1 cellular context compared by ENCODE assay signal in the genomic region with DNA sequence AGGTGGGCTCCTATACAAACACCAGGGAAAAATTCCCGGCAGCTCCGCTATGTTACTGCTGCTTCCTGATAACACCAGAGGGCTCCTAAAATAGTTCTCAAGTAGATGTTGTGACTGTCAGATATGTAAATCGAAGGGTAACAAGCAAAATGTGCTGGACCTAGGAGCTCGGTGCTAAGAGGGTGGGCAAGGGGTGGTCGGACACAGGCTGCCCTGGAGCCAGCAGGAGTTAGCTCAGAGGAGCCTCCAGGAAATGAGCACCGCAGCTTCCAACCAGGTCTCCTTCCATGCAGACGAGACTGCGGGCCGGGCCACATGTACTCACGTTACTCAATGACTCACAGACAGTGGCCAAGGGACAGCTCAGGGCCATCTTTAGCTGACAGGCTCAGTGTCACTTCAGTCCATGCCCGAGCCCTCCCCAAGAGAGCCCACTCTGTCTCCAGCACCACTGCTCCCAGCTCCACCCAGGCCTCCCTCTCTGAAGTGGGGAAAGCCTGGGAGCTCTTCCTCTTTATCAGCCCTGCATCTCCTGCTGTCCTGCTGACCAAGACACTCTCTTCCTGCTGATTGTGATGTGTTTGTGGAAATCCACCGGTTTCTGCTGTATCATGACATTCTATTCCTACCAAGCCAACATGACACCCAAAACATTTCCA.
TF ChIP-seq lines count a peak whose summit lies in the region.

No MANE protein-coding gene starts in this region.

TF ChIP-seq in K562, 482 proteins besides CTCF, POLR2A, EP300 and RAD21 (continued from another document and continues in another):
- TF ChIP-seq SRSF3 (IDR thresholded peaks at IDR 0.05; ENCODE audit: insufficient read depth, low read length) (no peak), CREBBP (IDR thresholded peaks at IDR 0.05; ENCODE audit: low read depth, low read length) (no peak), KLF13 (tag; IDR thresholded peaks at IDR 0.05; ENCODE audit: borderline replicate concordance, low read depth) (no peak), RERE (CRISPR knock-in tag; IDR thresholded peaks at IDR 0.05; ENCODE audit: borderline replicate concordance) (no peak), HDAC8 (tag; IDR thresholded peaks at IDR 0.05) (no peak), FOXM1 (IDR thresholded peaks at IDR 0.05; ENCODE audit: low read depth) (no peak), FOXM1 (CRISPR knock-in tag; IDR thresholded peaks at IDR 0.05; ENCODE audit: low read depth) (no peak), CBFB (CRISPR knock-in tag; IDR thresholded peaks at IDR 0.05) (no peak), MCM3 (IDR thresholded peaks at IDR 0.05) (no peak), ZBTB40 (IDR thresholded peaks at IDR 0.05) (no peak), ZBTB40 (CRISPR knock-in tag; IDR thresholded peaks at IDR 0.05) (no peak), ZNF175 (CRISPR knock-in tag; IDR thresholded peaks at IDR 0.05; ENCODE audit: low read depth) (peak; percentile 96), L3MBTL2 (IDR thresholded peaks at IDR 0.05) (peak; percentile 95)
- TF ChIP-seq, protein P1, sequence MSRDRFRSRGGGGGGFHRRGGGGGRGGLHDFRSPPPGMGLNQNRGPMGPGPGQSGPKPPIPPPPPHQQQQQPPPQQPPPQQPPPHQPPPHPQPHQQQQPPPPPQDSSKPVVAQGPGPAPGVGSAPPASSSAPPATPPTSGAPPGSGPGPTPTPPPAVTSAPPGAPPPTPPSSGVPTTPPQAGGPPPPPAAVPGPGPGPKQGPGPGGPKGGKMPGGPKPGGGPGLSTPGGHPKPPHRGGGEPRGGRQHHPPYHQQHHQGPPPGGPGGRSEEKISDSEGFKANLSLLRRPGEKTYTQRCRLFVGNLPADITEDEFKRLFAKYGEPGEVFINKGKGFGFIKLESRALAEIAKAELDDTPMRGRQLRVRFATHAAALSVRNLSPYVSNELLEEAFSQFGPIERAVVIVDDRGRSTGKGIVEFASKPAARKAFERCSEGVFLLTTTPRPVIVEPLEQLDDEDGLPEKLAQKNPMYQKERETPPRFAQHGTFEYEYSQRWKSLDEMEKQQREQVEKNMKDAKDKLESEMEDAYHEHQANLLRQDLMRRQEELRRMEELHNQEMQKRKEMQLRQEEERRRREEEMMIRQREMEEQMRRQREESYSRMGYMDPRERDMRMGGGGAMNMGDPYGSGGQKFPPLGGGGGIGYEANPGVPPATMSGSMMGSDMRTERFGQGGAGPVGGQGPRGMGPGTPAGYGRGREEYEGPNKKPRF (IDR thresholded peaks at IDR 0.05; ENCODE audit: low read depth, low read length): no peak
- TF ChIP-seq, protein P2, sequence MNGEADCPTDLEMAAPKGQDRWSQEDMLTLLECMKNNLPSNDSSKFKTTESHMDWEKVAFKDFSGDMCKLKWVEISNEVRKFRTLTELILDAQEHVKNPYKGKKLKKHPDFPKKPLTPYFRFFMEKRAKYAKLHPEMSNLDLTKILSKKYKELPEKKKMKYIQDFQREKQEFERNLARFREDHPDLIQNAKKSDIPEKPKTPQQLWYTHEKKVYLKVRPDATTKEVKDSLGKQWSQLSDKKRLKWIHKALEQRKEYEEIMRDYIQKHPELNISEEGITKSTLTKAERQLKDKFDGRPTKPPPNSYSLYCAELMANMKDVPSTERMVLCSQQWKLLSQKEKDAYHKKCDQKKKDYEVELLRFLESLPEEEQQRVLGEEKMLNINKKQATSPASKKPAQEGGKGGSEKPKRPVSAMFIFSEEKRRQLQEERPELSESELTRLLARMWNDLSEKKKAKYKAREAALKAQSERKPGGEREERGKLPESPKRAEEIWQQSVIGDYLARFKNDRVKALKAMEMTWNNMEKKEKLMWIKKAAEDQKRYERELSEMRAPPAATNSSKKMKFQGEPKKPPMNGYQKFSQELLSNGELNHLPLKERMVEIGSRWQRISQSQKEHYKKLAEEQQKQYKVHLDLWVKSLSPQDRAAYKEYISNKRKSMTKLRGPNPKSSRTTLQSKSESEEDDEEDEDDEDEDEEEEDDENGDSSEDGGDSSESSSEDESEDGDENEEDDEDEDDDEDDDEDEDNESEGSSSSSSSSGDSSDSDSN (IDR thresholded peaks at IDR 0.05; ENCODE audit: borderline replicate concordance in 1 of 2, low read depth in 2 of 2, low read length in 2 of 2): 0 out of 4 replicates have a peak, but pooled peaks of 1 of the 2 experiments have one; percentile 16
- TF ChIP-seq, protein P3, sequence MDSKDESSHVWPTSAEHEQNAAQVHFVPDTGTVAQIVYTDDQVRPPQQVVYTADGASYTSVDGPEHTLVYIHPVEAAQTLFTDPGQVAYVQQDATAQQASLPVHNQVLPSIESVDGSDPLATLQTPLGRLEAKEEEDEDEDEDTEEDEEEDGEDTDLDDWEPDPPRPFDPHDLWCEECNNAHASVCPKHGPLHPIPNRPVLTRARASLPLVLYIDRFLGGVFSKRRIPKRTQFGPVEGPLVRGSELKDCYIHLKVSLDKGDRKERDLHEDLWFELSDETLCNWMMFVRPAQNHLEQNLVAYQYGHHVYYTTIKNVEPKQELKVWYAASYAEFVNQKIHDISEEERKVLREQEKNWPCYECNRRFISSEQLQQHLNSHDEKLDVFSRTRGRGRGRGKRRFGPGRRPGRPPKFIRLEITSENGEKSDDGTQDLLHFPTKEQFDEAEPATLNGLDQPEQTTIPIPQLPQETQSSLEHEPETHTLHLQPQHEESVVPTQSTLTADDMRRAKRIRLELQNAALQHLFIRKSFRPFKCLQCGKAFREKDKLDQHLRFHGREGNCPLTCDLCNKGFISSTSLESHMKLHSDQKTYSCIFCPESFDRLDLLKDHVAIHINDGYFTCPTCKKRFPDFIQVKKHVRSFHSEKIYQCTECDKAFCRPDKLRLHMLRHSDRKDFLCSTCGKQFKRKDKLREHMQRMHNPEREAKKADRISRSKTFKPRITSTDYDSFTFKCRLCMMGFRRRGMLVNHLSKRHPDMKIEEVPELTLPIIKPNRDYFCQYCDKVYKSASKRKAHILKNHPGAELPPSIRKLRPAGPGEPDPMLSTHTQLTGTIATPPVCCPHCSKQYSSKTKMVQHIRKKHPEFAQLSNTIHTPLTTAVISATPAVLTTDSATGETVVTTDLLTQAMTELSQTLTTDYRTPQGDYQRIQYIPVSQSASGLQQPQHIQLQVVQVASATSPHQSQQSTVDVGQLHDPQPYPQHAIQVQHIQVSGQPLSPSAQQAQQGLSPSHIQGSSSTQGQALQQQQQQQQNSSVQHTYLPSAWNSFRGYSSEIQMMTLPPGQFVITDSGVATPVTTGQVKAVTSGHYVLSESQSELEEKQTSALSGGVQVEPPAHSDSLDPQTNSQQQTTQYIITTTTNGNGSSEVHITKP (IDR thresholded peaks at IDR 0.05; ENCODE audit: partially characterized antibody): no peak
- TF ChIP-seq, protein P4, sequence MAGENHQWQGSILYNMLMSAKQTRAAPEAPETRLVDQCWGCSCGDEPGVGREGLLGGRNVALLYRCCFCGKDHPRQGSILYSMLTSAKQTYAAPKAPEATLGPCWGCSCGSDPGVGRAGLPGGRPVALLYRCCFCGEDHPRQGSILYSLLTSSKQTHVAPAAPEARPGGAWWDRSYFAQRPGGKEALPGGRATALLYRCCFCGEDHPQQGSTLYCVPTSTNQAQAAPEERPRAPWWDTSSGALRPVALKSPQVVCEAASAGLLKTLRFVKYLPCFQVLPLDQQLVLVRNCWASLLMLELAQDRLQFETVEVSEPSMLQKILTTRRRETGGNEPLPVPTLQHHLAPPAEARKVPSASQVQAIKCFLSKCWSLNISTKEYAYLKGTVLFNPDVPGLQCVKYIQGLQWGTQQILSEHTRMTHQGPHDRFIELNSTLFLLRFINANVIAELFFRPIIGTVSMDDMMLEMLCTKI (IDR thresholded peaks at IDR 0.05; ENCODE audit: partially characterized antibody): no peak
- TF ChIP-seq, protein P5, sequence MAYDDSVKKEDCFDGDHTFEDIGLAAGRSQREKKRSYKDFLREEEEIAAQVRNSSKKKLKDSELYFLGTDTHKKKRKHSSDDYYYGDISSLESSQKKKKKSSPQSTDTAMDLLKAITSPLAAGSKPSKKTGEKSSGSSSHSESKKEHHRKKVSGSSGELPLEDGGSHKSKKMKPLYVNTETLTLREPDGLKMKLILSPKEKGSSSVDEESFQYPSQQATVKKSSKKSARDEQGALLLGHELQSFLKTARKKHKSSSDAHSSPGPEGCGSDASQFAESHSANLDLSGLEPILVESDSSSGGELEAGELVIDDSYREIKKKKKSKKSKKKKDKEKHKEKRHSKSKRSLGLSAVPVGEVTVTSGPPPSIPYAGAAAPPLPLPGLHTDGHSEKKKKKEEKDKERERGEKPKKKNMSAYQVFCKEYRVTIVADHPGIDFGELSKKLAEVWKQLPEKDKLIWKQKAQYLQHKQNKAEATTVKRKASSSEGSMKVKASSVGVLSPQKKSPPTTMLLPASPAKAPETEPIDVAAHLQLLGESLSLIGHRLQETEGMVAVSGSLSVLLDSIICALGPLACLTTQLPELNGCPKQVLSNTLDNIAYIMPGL (CRISPR knock-in tag; IDR thresholded peaks at IDR 0.05): no peak
